ENCODE assay signal across 16 cellular contexts in genomic region chr12:27971606-27972005, GRCh38. TPM values are rescaled to one million over a fixed set of nuclear protein-coding genes. Genes with fewer than 3 reads are reported as not detected.
DNase-seq lines count a peak whose midpoint lies in the region; ATAC-seq and TF ChIP-seq lines count a peak whose summit lies in the region.
"Had no signal": no experiment of that assay in that cellular context is flagged by ENCODE, and none has a peak within 500 bp of the region (broad histone marks: within the 10 kb centered on the region; RNA-seq: fewer than 3 reads in every experiment).

No MANE protein-coding gene starts in this region.

- H3K4me3 Mint-ChIP-seq in CD8-positive, alpha-beta memory T cell, result peak overlapping the region in 4 of 7 donors; percentile 28 to 84 (median 61)
- H3K4me3 Mint-ChIP-seq in IgD-negative memory B cell (peak overlapping the region in 3 of 4 donors; percentile 30 to 79 (median 74)), neural progenitor cell (peak overlapping the region; percentile 87)

- H3K4me1 ChIP-seq in CD8-positive, alpha-beta memory T cell (ENCODE audit: insufficient read depth, low read length), result peaks cover 12% of the 10 kb centered on the region
- H3K4me1 ChIP-seq in foreskin keratinocyte, result peaks cover 38% of the 10 kb centered on the region
- H3K4me1 ChIP-seq in neural progenitor cell, result peaks cover 25% of the 10 kb centered on the region
- no peaks in the 10 kb centered on the region for H3K4me1 ChIP-seq in Karpas-422 (ENCODE audit: low read length)

- H3K27me3 Mint-ChIP-seq in CD8-positive, alpha-beta memory T cell, result peaks cover 67 to 89% of the 10 kb centered on the region in 2 donors
- H3K27me3 Mint-ChIP-seq in IgD-negative memory B cell (peaks cover 75% of the 10 kb centered on the region), neural progenitor cell (ENCODE audit: insufficient read depth, low read depth) (peaks cover 79% of the 10 kb centered on the region)

- H3K4me2 ChIP-seq in neural progenitor cell (peak overlapping the region; percentile 80), Karpas-422 (ENCODE audit: low read depth, low read length, poor library complexity, severe bottlenecking) (no peak overlapping the region)

- H3K79me2 ChIP-seq in neural progenitor cell (ENCODE audit: low read depth) (no peaks in the 10 kb centered on the region), Karpas-422 (ENCODE audit: low read length) (no peaks in the 10 kb centered on the region)

- peaks cover 50% of the 10 kb centered on the region for H4K20me1 ChIP-seq in neural progenitor cell (ENCODE audit: low read depth)
- H4K20me1 ChIP-seq in Karpas-422 (ENCODE audit: insufficient read depth, low read depth, low read length), result no peaks in the 10 kb centered on the region

- no peak for ATAC-seq in foreskin keratinocyte
- ATAC-seq in GM21423 (IDR thresholded peaks at IDR 0.05; ENCODE audit: unreplicated experiment), result no peak
- ATAC-seq: activated CD4-positive, CD25-positive, alpha-beta regulatory T cell treated with anti-CD3 and anti-CD28 coated beads, Interleukin-2, amount 50 U/mL, for 24 hours had no signal

- CTCF ChIA-PET in CD8-positive, alpha-beta memory T cell (lab: Charles Lee), result no interaction called here

- peaks cover 32% of the 10 kb centered on the region for H3F3A ChIP-seq in neural progenitor cell (ENCODE audit: low read depth)

- no peaks in the 10 kb centered on the region for H3K9me3 Mint-ChIP-seq in CD8-positive, alpha-beta memory T cell
- peaks cover 0 to 2% (median 0%) of the 10 kb centered on the region in 3 donors for H3K9me3 Mint-ChIP-seq in IgD-negative memory B cell
- peaks cover 2% of the 10 kb centered on the region for H3K9me3 Mint-ChIP-seq in neural progenitor cell

- H2AFZ ChIP-seq in neural progenitor cell (replicated peaks), result no peak overlapping the region
- no peak overlapping the region for H2AFZ ChIP-seq in Karpas-422 (ENCODE audit: low read length)

- TF ChIP-seq CTCF in foreskin keratinocyte (conservative IDR thresholded peaks at IDR 0.05), result no peak
- TF ChIP-seq CTCF in neural progenitor cell (IDR thresholded peaks at IDR 0.05), result no peak

- no peak overlapping the region for H3K27ac Mint-ChIP-seq in CD8-positive, alpha-beta memory T cell
- H3K27ac Mint-ChIP-seq in IgD-negative memory B cell, result no peak overlapping the region
- no peak overlapping the region for H3K27ac Mint-ChIP-seq in neural progenitor cell

- no peaks in the 10 kb centered on the region for H3K9me3 ChIP-seq in CD8-positive, alpha-beta memory T cell (ENCODE audit: low read length)
- H3K9me3 ChIP-seq in neural progenitor cell (ENCODE audit: low read depth) (no peaks in the 10 kb centered on the region), Karpas-422 (ENCODE audit: low read length) (no peaks in the 10 kb centered on the region)
- H3K9me3 ChIP-seq: adrenal gland, esophagus muscularis mucosa, left ventricle myocardium inferior, suprapubic skin had no signal

- no peak for DNase-seq in CD8-positive, alpha-beta memory T cell
- DNase-seq in foreskin keratinocyte (peak in 1 of 2 donors; percentile 48), neural progenitor cell (ENCODE audit: low spot score) (no peak), Karpas-422 (no peak), NCI-H1694 treated with DMSO at 0.1 percent for 48 hours (lab: John Stamatoyannopoulos, UW) (no peak), NCI-H1105 treated with DMSO at 0.1 percent for 48 hours (lab: John Stamatoyannopoulos, UW) (no peak)
- DNase-seq: adrenal gland, hippocampal formation, left ventricle myocardium inferior, NCI-H1930, NCI-H748 treated with DMSO at 0.1 percent for 48 hours had no signal

- POLR2A ChIA-PET in CD8-positive, alpha-beta memory T cell (lab: Charles Lee), result no interaction called here

- no peaks in the 10 kb centered on the region for H3K36me3 ChIP-seq in CD8-positive, alpha-beta memory T cell (ENCODE audit: insufficient read depth, low read length)
- H3K36me3 ChIP-seq in neural progenitor cell, result no peaks in the 10 kb centered on the region
- H3K36me3 ChIP-seq in Karpas-422 (ENCODE audit: insufficient read depth, low read length), result no peaks in the 10 kb centered on the region
- H3K36me3 ChIP-seq: adrenal gland, esophagus muscularis mucosa, left ventricle myocardium inferior, suprapubic skin had no signal

- no peak overlapping the region for H3K27ac ChIP-seq in CD8-positive, alpha-beta memory T cell (ENCODE audit: low read depth, low read length)
- peak overlapping the region; percentile 94 for H3K27ac ChIP-seq in foreskin keratinocyte
- H3K27ac ChIP-seq in neural progenitor cell, result no peak overlapping the region
- no peak overlapping the region for H3K27ac ChIP-seq in Karpas-422 (ENCODE audit: low read length)
- H3K27ac ChIP-seq: adrenal gland, left ventricle myocardium inferior, suprapubic skin had no signal

- no peak overlapping the region for H3K9ac ChIP-seq in neural progenitor cell
- H3K9ac ChIP-seq in Karpas-422 (ENCODE audit: low read length), result no peak overlapping the region

- no peak overlapping the region for H3K4me3 ChIP-seq in CD8-positive, alpha-beta memory T cell (ENCODE audit: low read length)
- no peak overlapping the region for H3K4me3 ChIP-seq in neural progenitor cell
- H3K4me3 ChIP-seq in Karpas-422 (ENCODE audit: low read length), result no peak overlapping the region

- no peaks in the 10 kb centered on the region for H3K36me3 Mint-ChIP-seq in CD8-positive, alpha-beta memory T cell
- H3K36me3 Mint-ChIP-seq in IgD-negative memory B cell (no peaks in the 10 kb centered on the region), neural progenitor cell (no peaks in the 10 kb centered on the region)

- no peaks in the 10 kb centered on the region for H3K9me2 ChIP-seq in Karpas-422 (replicated peaks; ENCODE audit: insufficient read depth, low read length)

- H3K4me1 Mint-ChIP-seq in CD8-positive, alpha-beta memory T cell, result peaks cover 20 to 38% (median 29%) of the 10 kb centered on the region in 3 donors
- H3K4me1 Mint-ChIP-seq in IgD-negative memory B cell (peaks cover 13 to 24% (median 14%) of the 10 kb centered on the region in 3 donors), neural progenitor cell (peaks cover 32% of the 10 kb centered on the region)

- H3K27me3 ChIP-seq in CD8-positive, alpha-beta memory T cell (ENCODE audit: insufficient read depth, low read length, poor library complexity, severe bottlenecking), result peaks cover 54% of the 10 kb centered on the region
- H3K27me3 ChIP-seq in foreskin keratinocyte, result no peaks in the 10 kb centered on the region
- peaks cover 100% of the 10 kb centered on the region for H3K27me3 ChIP-seq in neural progenitor cell
- no peaks in the 10 kb centered on the region for H3K27me3 ChIP-seq in Karpas-422 (ENCODE audit: low read length)

RNA-seq across cellular contexts. Expression of gene PTHLH, which starts 0.9 kb away (rescaled TPM):
- total RNA-seq in CD8-positive, alpha-beta memory T cell, result under 1 TPM; 0.33 to 0.44 TPM
- not detected for polyA plus RNA-seq in CD8-positive, alpha-beta memory T cell
- polyA plus RNA-seq in IgD-negative memory B cell, result not detected
- total RNA-seq in foreskin keratinocyte, result 301 and 338 TPM in 2 replicates
- polyA plus RNA-seq in foreskin keratinocyte, result 215 and 270 TPM in 2 replicates
- not detected in 2 replicates for total RNA-seq in neural progenitor cell (ENCODE audit: low replicate concordance)
- not detected in 2 replicates for total RNA-seq in Karpas-422 (2014; rRNA removed; shearing (Covaris generic); ENCODE audit: low replicate concordance)

Comparison
In these comparisons a context has a peak if more than half of its experiments do, and no peak if none do; other contexts are left out.
1. RNA of gene PTHLH, which starts 0.9 kb away (total RNA-seq): 301 to 338 TPM in foreskin keratinocyte; 0.33 to 0.44 TPM in CD8-positive, alpha-beta memory T cell, not detected in neural progenitor cell and not detected in Karpas-422; every median in the first group is over 100 times any median in the second.
2. Peak in every context shown above with its lines, with median percentiles within 50 percentile points of each other: H3K4me3 Mint-ChIP-seq.